1 cellular context compared by ENCODE assay signal in the genomic region with DNA sequence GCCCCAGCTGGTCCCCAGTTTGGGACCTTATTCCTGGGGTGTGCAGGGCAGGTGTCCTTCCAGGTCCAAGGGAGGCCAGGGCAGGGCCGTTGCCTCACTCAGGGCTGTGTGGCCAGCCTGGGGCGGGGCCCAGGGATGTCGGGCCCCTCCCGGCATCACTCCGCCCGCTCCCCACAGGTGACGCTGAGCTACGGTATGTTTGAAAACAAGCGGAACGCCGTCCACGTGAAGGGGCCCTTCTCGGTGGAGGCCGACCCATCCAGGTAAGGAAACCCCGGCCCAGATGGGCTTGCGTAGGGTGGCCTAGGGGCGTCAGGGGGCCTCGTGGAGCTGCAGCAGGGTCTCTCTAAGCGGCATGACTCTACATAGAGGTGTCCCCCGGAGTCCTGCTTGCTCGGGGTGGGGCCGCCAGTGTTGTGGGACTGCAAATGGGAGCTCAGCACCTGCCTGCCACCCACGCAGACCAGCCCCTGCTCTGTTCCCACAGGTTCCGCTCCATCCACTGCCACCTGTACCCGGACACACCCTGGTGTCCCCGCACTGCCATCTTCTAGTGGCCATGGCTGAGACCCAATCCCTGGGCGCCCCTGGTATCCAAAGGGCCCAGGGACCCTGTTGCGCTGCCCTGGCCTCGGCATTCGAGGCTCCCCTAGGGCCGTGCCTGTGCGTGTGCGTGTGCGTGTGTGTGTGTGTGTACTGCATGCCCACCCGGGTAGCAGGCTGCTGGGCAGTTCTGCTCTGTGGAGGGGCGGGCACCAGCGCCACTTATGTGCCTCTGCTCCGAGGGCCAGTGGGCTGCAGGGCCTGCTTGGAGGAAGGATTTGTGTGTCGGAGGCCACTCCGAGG.
TF ChIP-seq lines count a peak whose summit lies in the region.

No MANE protein-coding gene starts in this region.

TF ChIP-seq in HCT116, 20 proteins besides CTCF, POLR2A, EP300 and RAD21:
- TF ChIP-seq, protein P1, sequence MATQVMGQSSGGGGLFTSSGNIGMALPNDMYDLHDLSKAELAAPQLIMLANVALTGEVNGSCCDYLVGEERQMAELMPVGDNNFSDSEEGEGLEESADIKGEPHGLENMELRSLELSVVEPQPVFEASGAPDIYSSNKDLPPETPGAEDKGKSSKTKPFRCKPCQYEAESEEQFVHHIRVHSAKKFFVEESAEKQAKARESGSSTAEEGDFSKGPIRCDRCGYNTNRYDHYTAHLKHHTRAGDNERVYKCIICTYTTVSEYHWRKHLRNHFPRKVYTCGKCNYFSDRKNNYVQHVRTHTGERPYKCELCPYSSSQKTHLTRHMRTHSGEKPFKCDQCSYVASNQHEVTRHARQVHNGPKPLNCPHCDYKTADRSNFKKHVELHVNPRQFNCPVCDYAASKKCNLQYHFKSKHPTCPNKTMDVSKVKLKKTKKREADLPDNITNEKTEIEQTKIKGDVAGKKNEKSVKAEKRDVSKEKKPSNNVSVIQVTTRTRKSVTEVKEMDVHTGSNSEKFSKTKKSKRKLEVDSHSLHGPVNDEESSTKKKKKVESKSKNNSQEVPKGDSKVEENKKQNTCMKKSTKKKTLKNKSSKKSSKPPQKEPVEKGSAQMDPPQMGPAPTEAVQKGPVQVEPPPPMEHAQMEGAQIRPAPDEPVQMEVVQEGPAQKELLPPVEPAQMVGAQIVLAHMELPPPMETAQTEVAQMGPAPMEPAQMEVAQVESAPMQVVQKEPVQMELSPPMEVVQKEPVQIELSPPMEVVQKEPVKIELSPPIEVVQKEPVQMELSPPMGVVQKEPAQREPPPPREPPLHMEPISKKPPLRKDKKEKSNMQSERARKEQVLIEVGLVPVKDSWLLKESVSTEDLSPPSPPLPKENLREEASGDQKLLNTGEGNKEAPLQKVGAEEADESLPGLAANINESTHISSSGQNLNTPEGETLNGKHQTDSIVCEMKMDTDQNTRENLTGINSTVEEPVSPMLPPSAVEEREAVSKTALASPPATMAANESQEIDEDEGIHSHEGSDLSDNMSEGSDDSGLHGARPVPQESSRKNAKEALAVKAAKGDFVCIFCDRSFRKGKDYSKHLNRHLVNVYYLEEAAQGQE (IDR thresholded peaks at IDR 0.05; ENCODE audit: low read depth), result no peak
- TF ChIP-seq YY1 (IDR thresholded peaks at IDR 0.05; ENCODE audit: extremely low read depth, insufficient replicate concordance, low read depth, low read length), result no peak
- no peak for TF ChIP-seq SRF (IDR thresholded peaks at IDR 0.05; ENCODE audit: low read depth)
- TF ChIP-seq POLR2AphosphoS5 (IDR thresholded peaks at IDR 0.05; ENCODE audit: low read depth, low read length), result no peak
- TF ChIP-seq, protein P2, sequence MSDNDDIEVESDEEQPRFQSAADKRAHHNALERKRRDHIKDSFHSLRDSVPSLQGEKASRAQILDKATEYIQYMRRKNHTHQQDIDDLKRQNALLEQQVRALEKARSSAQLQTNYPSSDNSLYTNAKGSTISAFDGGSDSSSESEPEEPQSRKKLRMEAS (IDR thresholded peaks at IDR 0.05), result no peak
- no peak for TF ChIP-seq EZH2phosphoT487 (IDR thresholded peaks at IDR 0.05; ENCODE audit: borderline replicate concordance)
- TF ChIP-seq EZH2 (IDR thresholded peaks at IDR 0.05), result no peak
- no peak for TF ChIP-seq CEBPB (IDR thresholded peaks at IDR 0.05; ENCODE audit: low read depth)
- TF ChIP-seq ZNF274 (IDR thresholded peaks at IDR 0.05; ENCODE audit: low read depth, low read length), result no peak
- no peak for TF ChIP-seq CBX3 (IDR thresholded peaks at IDR 0.05; ENCODE audit: low read depth)
- TF ChIP-seq ZFX (IDR thresholded peaks at IDR 0.05), result no peak
- no peak for TF ChIP-seq ELF1 (IDR thresholded peaks at IDR 0.05; ENCODE audit: borderline replicate concordance, low read depth)
- no peak for TF ChIP-seq SP1 (IDR thresholded peaks at IDR 0.05; ENCODE audit: low read depth)
- TF ChIP-seq, protein P3, sequence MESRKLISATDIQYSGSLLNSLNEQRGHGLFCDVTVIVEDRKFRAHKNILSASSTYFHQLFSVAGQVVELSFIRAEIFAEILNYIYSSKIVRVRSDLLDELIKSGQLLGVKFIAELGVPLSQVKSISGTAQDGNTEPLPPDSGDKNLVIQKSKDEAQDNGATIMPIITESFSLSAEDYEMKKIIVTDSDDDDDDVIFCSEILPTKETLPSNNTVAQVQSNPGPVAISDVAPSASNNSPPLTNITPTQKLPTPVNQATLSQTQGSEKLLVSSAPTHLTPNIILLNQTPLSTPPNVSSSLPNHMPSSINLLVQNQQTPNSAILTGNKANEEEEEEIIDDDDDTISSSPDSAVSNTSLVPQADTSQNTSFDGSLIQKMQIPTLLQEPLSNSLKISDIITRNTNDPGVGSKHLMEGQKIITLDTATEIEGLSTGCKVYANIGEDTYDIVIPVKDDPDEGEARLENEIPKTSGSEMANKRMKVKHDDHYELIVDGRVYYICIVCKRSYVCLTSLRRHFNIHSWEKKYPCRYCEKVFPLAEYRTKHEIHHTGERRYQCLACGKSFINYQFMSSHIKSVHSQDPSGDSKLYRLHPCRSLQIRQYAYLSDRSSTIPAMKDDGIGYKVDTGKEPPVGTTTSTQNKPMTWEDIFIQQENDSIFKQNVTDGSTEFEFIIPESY (IDR thresholded peaks at IDR 0.05; ENCODE audit: extremely low read depth, insufficient replicate concordance, low read length), result no peak
- TF ChIP-seq JUND (IDR thresholded peaks at IDR 0.05), result no peak
- TF ChIP-seq EGR1 (IDR thresholded peaks at IDR 0.05; ENCODE audit: low read depth), result no peak
- TF ChIP-seq FOSL1 (IDR thresholded peaks at IDR 0.05; ENCODE audit: low read depth), result no peak
- no peak for TF ChIP-seq TCF7L2 (IDR thresholded peaks at IDR 0.05; ENCODE audit: borderline replicate concordance, extremely low read depth, insufficient read depth, insufficient read length)
- no peak for TF ChIP-seq SIN3A (IDR thresholded peaks at IDR 0.05; ENCODE audit: low read depth)
- TF ChIP-seq, protein P4, sequence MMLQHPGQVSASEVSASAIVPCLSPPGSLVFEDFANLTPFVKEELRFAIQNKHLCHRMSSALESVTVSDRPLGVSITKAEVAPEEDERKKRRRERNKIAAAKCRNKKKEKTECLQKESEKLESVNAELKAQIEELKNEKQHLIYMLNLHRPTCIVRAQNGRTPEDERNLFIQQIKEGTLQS (IDR thresholded peaks at IDR 0.05), result no peak
